ENCODE assay signal across 22 cellular contexts in genomic region chr16:89570342-89570923, GRCh38. TPM values are rescaled to one million over a fixed set of nuclear protein-coding genes. Genes with fewer than 3 reads are reported as not detected.
"Had no signal": no experiment of that assay in that cellular context is flagged by ENCODE, and none has a peak within 500 bp of the region (broad histone marks: within the 10 kb centered on the region; RNA-seq: fewer than 3 reads in every experiment).

No MANE protein-coding gene starts in this region.

- H3K27ac ChIP-seq: Peyer's patch, SJSA1 had no signal

- FAIRE-seq: astrocyte had no signal

- H3K9me3 ChIP-seq: Peyer's patch, SJSA1 had no signal

- H3K36me3 ChIP-seq: Peyer's patch, SJSA1 had no signal

- H3K4me3 ChIP-seq: Peyer's patch, SJSA1 had no signal

- DNase-seq: activated CD4-positive, alpha-beta T cell treated with anti-CD3 and anti-CD28 coated beads for 4 hours; activated CD8-positive, alpha-beta memory T cell treated with anti-CD3 and anti-CD28 coated beads, Interleukin-2, amount 50 U/mL, for 48 hours; activated CD8-positive, alpha-beta T cell treated with anti-CD3 and anti-CD28 coated beads for 36 hours; activated gamma-delta T cell; activated naive CD4-positive, alpha-beta T cell treated with anti-CD3 and anti-CD28 coated beads for 36 hours; activated T-cell treated with anti-CD3 and anti-CD28 coated beads, Interleukin-2, amount 50 U/mL, for 1 hour; amygdala; Karpas-422; MM.1S; NCI-H1105; NCI-H1436; NCI-H1694 treated with DMSO at 0.1 percent for 48 hours; NCI-H2029 treated with DMSO at 0.1 percent for 48 hours; NCI-H510A treated with DMSO at 0.1 percent for 48 hours; NCI-H69; Peyer's patch; SHP77; SW 1271 had no signal

- ATAC-seq: activated CD4-positive, CD25-positive, alpha-beta regulatory T cell treated with anti-CD3 and anti-CD28 coated beads, Interleukin-2, amount 50 U/mL, for 24 hours; activated CD8-positive, alpha-beta T cell treated with anti-CD3 and anti-CD28 coated beads for 36 hours; SK-N-SH treated with all-trans-retinoic acid at 6 μM for 48 hours had no signal

RNA-seq across cellular contexts. Expression of gene DPEP1, which starts 43.0 kb away (rescaled TPM):
- total RNA-seq: activated CD8-positive, alpha-beta T cell treated with anti-CD3 and anti-CD28 coated beads for 36 hours; activated naive CD4-positive, alpha-beta T cell treated with anti-CD3 and anti-CD28 coated beads for 36 hours had no signal
